Comparison of ENCODE assay signal across 11 cellular contexts in the genomic region with DNA sequence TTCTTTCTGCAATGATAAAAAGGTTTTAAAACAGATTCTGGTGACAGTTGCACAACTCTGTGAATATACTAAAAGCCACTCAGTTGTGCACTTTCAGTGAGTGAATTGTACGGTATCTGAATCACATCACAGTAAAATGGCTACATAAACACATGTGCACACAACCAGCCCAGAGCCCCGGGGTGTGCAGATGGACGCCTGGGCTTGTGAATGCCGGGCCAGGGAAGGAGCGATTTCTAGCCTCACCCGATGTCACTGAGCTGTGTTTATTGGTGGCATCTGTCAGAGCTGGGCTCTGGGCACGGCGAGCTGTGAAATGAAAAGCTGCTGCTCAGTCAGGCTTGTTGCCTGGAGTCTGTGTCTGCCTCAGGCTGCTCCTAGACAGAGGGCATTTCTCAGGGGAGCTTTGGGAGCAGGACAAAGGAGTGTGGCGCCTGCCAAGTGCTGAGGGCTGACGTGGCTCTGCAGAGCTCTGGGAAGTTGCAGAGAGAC. TPM values are rescaled to one million over a fixed set of nuclear protein-coding genes. Genes with fewer than 3 reads are reported as not detected.
DNase-seq lines count a peak whose midpoint lies in the region; ATAC-seq, FAIRE-seq and TF ChIP-seq lines count a peak whose summit lies in the region.
"Had no signal": no experiment of that assay in that cellular context is flagged by ENCODE, and none has a peak within 500 bp of the region (broad histone marks: within the 10 kb centered on the region; RNA-seq: fewer than 3 reads in every experiment).

No MANE protein-coding gene starts in this region.

- H3K27ac Mint-ChIP-seq in immature natural killer cell: no peak overlapping the region
- H3K27ac Mint-ChIP-seq: CD8-positive, alpha-beta T cell had no signal

- DNase-seq in BE2C (peak; percentile 86), NCI-H524 (lab: John Stamatoyannopoulos, UW) (peak; percentile 77 to 90), fibroblast of mammary gland (ENCODE audit: low read depth) (peak; percentile 85), occipital lobe (lab: John Stamatoyannopoulos, UW) (peak; percentile 69), immature natural killer cell (no peak), GM19239 (ENCODE audit: insufficient read length, low spot score) (no peak), LoVo (ENCODE audit: low spot score) (no peak)
- DNase-seq: CD8-positive, alpha-beta T cell; NCI-H1930 had no signal

- peaks cover 32% of the 10 kb centered on the region for H3K4me1 ChIP-seq in BE2C

- no peaks in the 10 kb centered on the region for H3K36me3 Mint-ChIP-seq in immature natural killer cell
- H3K36me3 Mint-ChIP-seq: CD8-positive, alpha-beta T cell had no signal

- no peak overlapping the region for H3K4me3 Mint-ChIP-seq in immature natural killer cell
- H3K4me3 Mint-ChIP-seq: CD8-positive, alpha-beta T cell had no signal

- no peaks in the 10 kb centered on the region for H3K9me3 Mint-ChIP-seq in immature natural killer cell
- H3K9me3 Mint-ChIP-seq: CD8-positive, alpha-beta T cell had no signal

- H3K27me3 ChIP-seq in BE2C: no peaks in the 10 kb centered on the region

- H3K27me3 Mint-ChIP-seq in immature natural killer cell (ENCODE audit: low read depth in 3 of 3): no peaks in the 10 kb centered on the region

- ATAC-seq in GM18861 (IDR thresholded peaks at IDR 0.05; ENCODE audit: unreplicated experiment): no peak
- ATAC-seq: CD8-positive, alpha-beta T cell; left lobe of liver had no signal

- TF ChIP-seq CTCF in BE2C (IDR thresholded peaks at IDR 0.05; ENCODE audit: low read depth, low read length) (no peak), fibroblast of mammary gland (conservative IDR thresholded peaks at IDR 0.05; ENCODE audit: control insufficient read depth, insufficient read depth, low read depth, low read length) (no peak)

- peaks cover 25% of the 10 kb centered on the region for H3K36me3 ChIP-seq in BE2C

- FAIRE-seq in GM19239 (lab: Jason Lieb, UNC): no peak

- no peaks in the 10 kb centered on the region for H3K9me3 ChIP-seq in BE2C

- H3K4me3 ChIP-seq in BE2C (ENCODE audit: low read depth, low read length) (no peak overlapping the region), fibroblast of mammary gland (ENCODE audit: control insufficient read depth, low read depth, low read length) (no peak overlapping the region)

- no peaks in the 10 kb centered on the region for H3K4me1 Mint-ChIP-seq in immature natural killer cell

RNA-seq across cellular contexts. Expression of a gene that starts 25.9 kb away (rescaled TPM):
- polyA plus RNA-seq in BE2C (2012; ENCODE audit: insufficient read depth, insufficient read length, low read depth): 7.0 TPM
- total RNA-seq in occipital lobe: 14.5 TPM
- polyA plus RNA-seq in immature natural killer cell: 100 to 1,000 TPM in 2 of 3 donors, 10 to 100 TPM in 1; 97.6 to 183 (median 128) TPM

RNA-seq across cellular contexts. Expression of a gene that starts 36.2 kb away (rescaled TPM):
- polyA plus RNA-seq in BE2C (2012; ENCODE audit: insufficient read depth, insufficient read length, low read depth): 31.1 TPM
- total RNA-seq in occipital lobe: 2.3 TPM
- 1 to 10 TPM in 1 of 3 donors, under 1 TPM in 1, not detected in 1; 0.56 to 2.3 TPM for polyA plus RNA-seq in immature natural killer cell

RNA-seq across cellular contexts. Expression of a gene that starts 55.0 kb away (rescaled TPM):
- 15.7 TPM for polyA plus RNA-seq in BE2C (2012; ENCODE audit: insufficient read depth, insufficient read length, low read depth)
- total RNA-seq in occipital lobe: 13.7 TPM
- 1 to 10 TPM; 1.8 to 4.0 (median 3.1) TPM for polyA plus RNA-seq in immature natural killer cell

Comparison
In these comparisons a context has a peak if more than half of its experiments do, and no peak if none do; other contexts are left out.
1. DNase-seq: peak in BE2C (single experiment), NCI-H524 (2 of 2), fibroblast of mammary gland (single experiment) and occipital lobe (single experiment); none in immature natural killer cell (0 of 3), GM19239 (single experiment) and LoVo (single experiment).